1 cellular context compared by ENCODE assay signal in the genomic region with DNA sequence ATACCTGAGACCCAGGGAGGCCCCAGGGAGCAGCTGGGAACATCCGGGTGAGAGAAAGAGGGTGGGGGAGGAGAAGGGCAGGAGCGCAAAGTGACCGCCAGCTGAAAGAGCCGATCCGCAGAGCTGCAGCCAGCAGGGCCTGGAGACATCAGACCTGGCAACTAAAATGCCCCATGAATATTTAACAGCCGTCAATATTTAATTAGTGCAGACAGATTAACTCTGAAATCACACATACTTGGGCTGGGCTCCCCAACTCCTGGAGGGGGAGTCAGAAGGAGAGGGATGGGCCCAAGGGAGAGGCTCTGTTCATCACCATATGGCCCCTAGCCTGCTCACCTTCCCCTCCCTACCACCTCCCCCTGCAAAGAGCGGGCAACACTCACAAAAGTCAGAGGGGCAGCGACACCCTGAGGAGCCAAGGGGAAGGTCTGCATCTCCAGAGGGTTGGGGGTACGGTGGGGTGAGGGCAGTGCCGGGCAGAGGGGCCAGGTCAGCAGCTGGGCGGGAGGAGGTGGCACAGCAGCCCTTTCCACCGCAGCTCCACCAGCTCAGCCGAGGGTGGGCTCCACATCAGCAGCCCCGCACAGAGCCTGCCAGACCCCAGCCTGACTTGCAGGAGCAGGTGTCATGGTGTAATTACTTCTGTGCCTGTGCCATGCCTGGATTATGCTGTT.
TF ChIP-seq lines count a peak whose summit lies in the region.

No MANE protein-coding gene starts in this region.

TF ChIP-seq in GM23338, 12 proteins besides CTCF, POLR2A, EP300 and RAD21 (continued from another document):
- TF ChIP-seq EZH2 (IDR thresholded peaks at IDR 0.05; ENCODE audit: low read depth, unreplicated experiment) (no peak), EZH2phosphoT487 (IDR thresholded peaks at IDR 0.05; ENCODE audit: unreplicated experiment) (no peak), STAT1 (IDR thresholded peaks at IDR 0.05; ENCODE audit: unreplicated experiment) (no peak), JUNB (IDR thresholded peaks at IDR 0.05; ENCODE audit: unreplicated experiment) (no peak), ZNF114 (CRISPR knock-in tag; IDR thresholded peaks at IDR 0.05) (no peak)
- TF ChIP-seq, protein P1, sequence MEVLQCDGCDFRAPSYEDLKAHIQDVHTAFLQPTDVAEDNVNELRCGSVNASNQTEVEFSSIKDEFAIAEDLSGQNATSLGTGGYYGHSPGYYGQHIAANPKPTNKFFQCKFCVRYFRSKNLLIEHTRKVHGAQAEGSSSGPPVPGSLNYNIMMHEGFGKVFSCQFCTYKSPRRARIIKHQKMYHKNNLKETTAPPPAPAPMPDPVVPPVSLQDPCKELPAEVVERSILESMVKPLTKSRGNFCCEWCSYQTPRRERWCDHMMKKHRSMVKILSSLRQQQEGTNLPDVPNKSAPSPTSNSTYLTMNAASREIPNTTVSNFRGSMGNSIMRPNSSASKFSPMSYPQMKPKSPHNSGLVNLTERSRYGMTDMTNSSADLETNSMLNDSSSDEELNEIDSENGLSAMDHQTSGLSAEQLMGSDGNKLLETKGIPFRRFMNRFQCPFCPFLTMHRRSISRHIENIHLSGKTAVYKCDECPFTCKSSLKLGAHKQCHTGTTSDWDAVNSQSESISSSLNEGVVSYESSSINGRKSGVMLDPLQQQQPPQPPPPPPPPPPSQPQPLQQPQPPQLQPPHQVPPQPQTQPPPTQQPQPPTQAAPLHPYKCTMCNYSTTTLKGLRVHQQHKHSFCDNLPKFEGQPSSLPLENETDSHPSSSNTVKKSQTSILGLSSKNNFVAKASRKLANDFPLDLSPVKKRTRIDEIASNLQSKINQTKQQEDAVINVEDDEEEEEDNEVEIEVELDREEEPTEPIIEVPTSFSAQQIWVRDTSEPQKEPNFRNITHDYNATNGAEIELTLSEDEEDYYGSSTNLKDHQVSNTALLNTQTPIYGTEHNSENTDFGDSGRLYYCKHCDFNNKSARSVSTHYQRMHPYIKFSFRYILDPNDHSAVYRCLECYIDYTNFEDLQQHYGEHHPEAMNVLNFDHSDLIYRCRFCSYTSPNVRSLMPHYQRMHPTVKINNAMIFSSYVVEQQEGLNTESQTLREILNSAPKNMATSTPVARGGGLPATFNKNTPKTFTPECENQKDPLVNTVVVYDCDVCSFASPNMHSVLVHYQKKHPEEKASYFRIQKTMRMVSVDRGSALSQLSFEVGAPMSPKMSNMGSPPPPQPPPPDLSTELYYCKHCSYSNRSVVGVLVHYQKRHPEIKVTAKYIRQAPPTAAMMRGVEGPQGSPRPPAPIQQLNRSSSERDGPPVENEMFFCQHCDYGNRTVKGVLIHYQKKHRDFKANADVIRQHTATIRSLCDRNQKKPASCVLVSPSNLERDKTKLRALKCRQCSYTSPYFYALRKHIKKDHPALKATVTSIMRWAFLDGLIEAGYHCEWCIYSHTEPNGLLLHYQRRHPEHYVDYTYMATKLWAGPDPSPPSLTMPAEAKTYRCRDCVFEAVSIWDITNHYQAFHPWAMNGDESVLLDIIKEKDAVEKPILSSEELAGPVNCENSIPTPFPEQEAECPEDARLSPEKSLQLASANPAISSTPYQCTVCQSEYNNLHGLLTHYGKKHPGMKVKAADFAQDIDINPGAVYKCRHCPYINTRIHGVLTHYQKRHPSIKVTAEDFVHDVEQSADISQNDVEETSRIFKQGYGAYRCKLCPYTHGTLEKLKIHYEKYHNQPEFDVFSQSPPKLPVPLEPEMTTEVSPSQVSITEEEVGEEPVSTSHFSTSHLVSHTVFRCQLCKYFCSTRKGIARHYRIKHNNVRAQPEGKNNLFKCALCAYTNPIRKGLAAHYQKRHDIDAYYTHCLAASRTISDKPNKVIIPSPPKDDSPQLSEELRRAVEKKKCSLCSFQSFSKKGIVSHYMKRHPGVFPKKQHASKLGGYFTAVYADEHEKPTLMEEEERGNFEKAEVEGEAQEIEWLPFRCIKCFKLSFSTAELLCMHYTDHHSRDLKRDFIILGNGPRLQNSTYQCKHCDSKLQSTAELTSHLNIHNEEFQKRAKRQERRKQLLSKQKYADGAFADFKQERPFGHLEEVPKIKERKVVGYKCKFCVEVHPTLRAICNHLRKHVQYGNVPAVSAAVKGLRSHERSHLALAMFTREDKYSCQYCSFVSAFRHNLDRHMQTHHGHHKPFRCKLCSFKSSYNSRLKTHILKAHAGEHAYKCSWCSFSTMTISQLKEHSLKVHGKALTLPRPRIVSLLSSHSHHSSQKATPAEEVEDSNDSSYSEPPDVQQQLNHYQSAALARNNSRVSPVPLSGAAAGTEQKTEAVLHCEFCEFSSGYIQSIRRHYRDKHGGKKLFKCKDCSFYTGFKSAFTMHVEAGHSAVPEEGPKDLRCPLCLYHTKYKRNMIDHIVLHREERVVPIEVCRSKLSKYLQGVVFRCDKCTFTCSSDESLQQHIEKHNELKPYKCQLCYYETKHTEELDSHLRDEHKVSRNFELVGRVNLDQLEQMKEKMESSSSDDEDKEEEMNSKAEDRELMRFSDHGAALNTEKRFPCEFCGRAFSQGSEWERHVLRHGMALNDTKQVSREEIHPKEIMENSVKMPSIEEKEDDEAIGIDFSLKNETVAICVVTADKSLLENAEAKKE (CRISPR knock-in tag; IDR thresholded peaks at IDR 0.05) = no peak
- TF ChIP-seq, protein P2, sequence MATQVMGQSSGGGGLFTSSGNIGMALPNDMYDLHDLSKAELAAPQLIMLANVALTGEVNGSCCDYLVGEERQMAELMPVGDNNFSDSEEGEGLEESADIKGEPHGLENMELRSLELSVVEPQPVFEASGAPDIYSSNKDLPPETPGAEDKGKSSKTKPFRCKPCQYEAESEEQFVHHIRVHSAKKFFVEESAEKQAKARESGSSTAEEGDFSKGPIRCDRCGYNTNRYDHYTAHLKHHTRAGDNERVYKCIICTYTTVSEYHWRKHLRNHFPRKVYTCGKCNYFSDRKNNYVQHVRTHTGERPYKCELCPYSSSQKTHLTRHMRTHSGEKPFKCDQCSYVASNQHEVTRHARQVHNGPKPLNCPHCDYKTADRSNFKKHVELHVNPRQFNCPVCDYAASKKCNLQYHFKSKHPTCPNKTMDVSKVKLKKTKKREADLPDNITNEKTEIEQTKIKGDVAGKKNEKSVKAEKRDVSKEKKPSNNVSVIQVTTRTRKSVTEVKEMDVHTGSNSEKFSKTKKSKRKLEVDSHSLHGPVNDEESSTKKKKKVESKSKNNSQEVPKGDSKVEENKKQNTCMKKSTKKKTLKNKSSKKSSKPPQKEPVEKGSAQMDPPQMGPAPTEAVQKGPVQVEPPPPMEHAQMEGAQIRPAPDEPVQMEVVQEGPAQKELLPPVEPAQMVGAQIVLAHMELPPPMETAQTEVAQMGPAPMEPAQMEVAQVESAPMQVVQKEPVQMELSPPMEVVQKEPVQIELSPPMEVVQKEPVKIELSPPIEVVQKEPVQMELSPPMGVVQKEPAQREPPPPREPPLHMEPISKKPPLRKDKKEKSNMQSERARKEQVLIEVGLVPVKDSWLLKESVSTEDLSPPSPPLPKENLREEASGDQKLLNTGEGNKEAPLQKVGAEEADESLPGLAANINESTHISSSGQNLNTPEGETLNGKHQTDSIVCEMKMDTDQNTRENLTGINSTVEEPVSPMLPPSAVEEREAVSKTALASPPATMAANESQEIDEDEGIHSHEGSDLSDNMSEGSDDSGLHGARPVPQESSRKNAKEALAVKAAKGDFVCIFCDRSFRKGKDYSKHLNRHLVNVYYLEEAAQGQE (IDR thresholded peaks at IDR 0.05; ENCODE audit: unreplicated experiment) = no peak
